In genomic region chr2:32627441-32627900, GRCh38 we compare ENCODE assay signal across 8 cellular contexts. TPM values are rescaled to one million over a fixed set of nuclear protein-coding genes. Genes with fewer than 3 reads are reported as not detected.
A peak's percentile ranks its signal among the peaks of the same experiment; 100 is the strongest.
DNase-seq lines count a peak whose midpoint lies in the region; ATAC-seq, FAIRE-seq and TF ChIP-seq lines count a peak whose summit lies in the region.

No MANE protein-coding gene starts in this region.

- peak; percentile 33 for ATAC-seq in HG02571 (IDR thresholded peaks at IDR 0.05; ENCODE audit: unreplicated experiment)

- FAIRE-seq in bronchial epithelial cell (lab: Jason Lieb, UNC) = no peak

- H3K4me3 ChIP-seq in bronchial epithelial cell (ENCODE audit: low read depth, low read length) = peak overlapping the region; percentile 82

- H3K36me3 ChIP-seq in bronchial epithelial cell (ENCODE audit: control insufficient read depth, insufficient read depth, low read length) = no peaks in the 10 kb centered on the region

- H3K27ac ChIP-seq in layer of hippocampus (ENCODE audit: low read depth, low read length) = peak overlapping the region; percentile 23

- peak; percentile 37 for DNase-seq in NCI-H146 (lab: John Stamatoyannopoulos, UW)
- DNase-seq in NCI-H146 treated with DMSO at 0.1 percent for 48 hours (lab: John Stamatoyannopoulos, UW; ENCODE audit: unreplicated experiment) = no peak
- DNase-seq in NCI-H69 (lab: John Stamatoyannopoulos, UW) = peak; percentile 70
- peak; percentile 54 for DNase-seq in bronchial epithelial cell (ENCODE audit: low read depth)
- peak; percentile 32 for DNase-seq in stimulated activated CD4-positive, alpha-beta T cell treated with anti-CD3 and anti-CD28 coated beads, Interleukin-4, amount 100 ng/mL, for 1 hour
- DNase-seq in OCI-M1 (lab: John Stamatoyannopoulos, UW) = no peak

- no peaks in the 10 kb centered on the region for H3K27me3 ChIP-seq in bronchial epithelial cell (ENCODE audit: control insufficient read depth, insufficient read depth, low read length)
- no peaks in the 10 kb centered on the region for H3K27me3 ChIP-seq in layer of hippocampus (ENCODE audit: control insufficient read depth, insufficient read depth, low read length)

- TF ChIP-seq CTCF in bronchial epithelial cell (IDR thresholded peaks at IDR 0.05; ENCODE audit: insufficient read depth, low read length, severe bottlenecking) = peak; percentile 32

RNA-seq across cellular contexts. Expression of gene TTC27, which starts 0.4 kb away (rescaled TPM):
- 15.9 and 25.3 TPM in 2 replicates for total RNA-seq in bronchial epithelial cell

Comparison
In these comparisons a context has a peak if more than half of its experiments do, and no peak if none do; other contexts are left out.
1. DNase-seq: peak in NCI-H146 (single experiment), NCI-H69 (single experiment), bronchial epithelial cell (single experiment) and stimulated activated CD4-positive, alpha-beta T cell treated with anti-CD3 and anti-CD28 coated beads, Interleukin-4, amount 100 ng/mL, for 1 hour (single experiment); none in NCI-H146 treated with DMSO at 0.1 percent for 48 hours (single experiment) and OCI-M1 (single experiment).